24 cellular contexts compared by ENCODE assay signal in genomic region chr1:233347338-233347737, GRCh38.
"Had no signal": no experiment of that assay in that cellular context is flagged by ENCODE, and none has a peak within 500 bp of the region (broad histone marks: within the 10 kb centered on the region; RNA-seq: fewer than 3 reads in every experiment).

No MANE protein-coding gene starts in this region.

- DNase-seq: stimulated activated CD4-positive, alpha-beta T cell treated with anti-CD3 and anti-CD28 coated beads, Interleukin-2, amount 100 ng/mL, for 48 hours; stimulated activated CD4-positive, alpha-beta T cell treated with anti-CD3 and anti-CD28 coated beads, Interleukin-4, amount 100 ng/mL, for 1 hour; stimulated activated CD4-positive, alpha-beta T cell treated with anti-CD3 and anti-CD28 coated beads, Interleukin-4, amount 100 ng/mL, for 24 hours; stimulated activated CD4-positive, alpha-beta T cell treated with anti-CD3 and anti-CD28 coated beads, Interleukin-4, amount 100 ng/mL, for 4 hours; stimulated activated CD8-positive, alpha-beta memory T cell treated with anti-CD3 and anti-CD28 coated beads, Interleukin-4, amount 100 ng/mL, for 48 hours; stimulated activated naive B cell treated with anti-CD40 and anti-IgM and Interleukin-4, amounts not matched to agents 10 μg/mL and 1 μg/mL and 100 μg/mL, for 72 hours; stimulated activated naive CD4-positive, alpha-beta T cell; stimulated activated naive CD4-positive, alpha-beta T cell treated with Interleukin-2 at 50 U/mL for 16 hours; stimulated activated naive CD8-positive, alpha-beta T cell treated with anti-CD3 and anti-CD28 coated beads, Interleukin-15, amount 100 ng/mL, for 72 hours; stimulated activated naive CD8-positive, alpha-beta T cell treated with anti-CD3 and anti-CD28 coated beads, Interleukin-15, Interleukin-2, amounts not matched to agents 100 U/mL and 50 U/mL, for 24 hours; stomach; substantia nigra; testis; thyroid gland; tibial artery; transverse colon; trophoblast cell; upper lobe of left lung; upper lobe of right lung; uterus had no signal

- H3K36me3 ChIP-seq: suprapubic skin, thoracic aorta, thyroid gland, tibial artery, tibial nerve, transverse colon, upper lobe of left lung, upper lobe of right lung, uterus, vagina had no signal

- H3K9me3 ChIP-seq: stomach, suprapubic skin, testis, thoracic aorta, thyroid gland, tibial artery, tibial nerve, transverse colon, upper lobe of left lung, upper lobe of right lung, uterus, vagina had no signal

- H3K4me1 ChIP-seq: suprapubic skin, testis, thyroid gland, tibial artery, tibial nerve, transverse colon, upper lobe of left lung, upper lobe of right lung, uterus, vagina had no signal

- H3K27ac ChIP-seq: stomach, suprapubic skin, testis, thoracic aorta, thyroid gland, tibial artery, tibial nerve, transverse colon, upper lobe of left lung, upper lobe of right lung, uterus, vagina had no signal

- H3K4me3 ChIP-seq: stomach, suprapubic skin, testis, thoracic aorta, thyroid gland, tibial artery, tibial nerve, transverse colon, upper lobe of left lung, upper lobe of right lung, uterus, vagina had no signal
